Comparison of ENCODE assay signal across 1 cellular context in the genomic region with DNA sequence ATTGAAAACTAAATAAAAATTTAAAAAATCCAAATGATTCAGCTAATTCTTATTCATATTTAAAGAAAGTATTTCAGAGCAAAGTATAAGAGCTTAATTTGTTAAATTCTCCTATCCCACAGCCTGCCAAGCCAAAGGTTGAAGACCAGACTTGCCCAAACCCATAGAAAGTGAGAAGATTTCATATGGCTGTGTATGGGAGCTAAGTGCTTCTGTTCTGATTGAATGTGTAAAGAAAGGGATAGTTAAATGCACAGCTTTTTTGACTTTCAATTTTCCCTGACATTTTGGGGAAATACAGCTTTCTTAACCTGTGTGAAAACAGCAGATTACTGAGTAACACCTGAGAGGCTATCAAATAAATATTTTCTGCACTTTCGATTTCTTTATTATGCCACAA.
TF ChIP-seq lines count a peak whose summit lies in the region.

No MANE protein-coding gene starts in this region.

TF ChIP-seq in IMR-90, 13 proteins besides CTCF, POLR2A, EP300 and RAD21 (continued from another document):
- TF ChIP-seq, protein P1, sequence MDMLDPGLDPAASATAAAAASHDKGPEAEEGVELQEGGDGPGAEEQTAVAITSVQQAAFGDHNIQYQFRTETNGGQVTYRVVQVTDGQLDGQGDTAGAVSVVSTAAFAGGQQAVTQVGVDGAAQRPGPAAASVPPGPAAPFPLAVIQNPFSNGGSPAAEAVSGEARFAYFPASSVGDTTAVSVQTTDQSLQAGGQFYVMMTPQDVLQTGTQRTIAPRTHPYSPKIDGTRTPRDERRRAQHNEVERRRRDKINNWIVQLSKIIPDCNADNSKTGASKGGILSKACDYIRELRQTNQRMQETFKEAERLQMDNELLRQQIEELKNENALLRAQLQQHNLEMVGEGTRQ (IDR thresholded peaks at IDR 0.05; ENCODE audit: low read depth, low read length) = no peak
- TF ChIP-seq BHLHE40 (IDR thresholded peaks at IDR 0.05; ENCODE audit: low read depth, low read length) (no peak), CEBPB (IDR thresholded peaks at IDR 0.05; ENCODE audit: low read depth, low read length) (no peak), SMC3 (IDR thresholded peaks at IDR 0.05; ENCODE audit: low read depth, low read length) (no peak), FOS (IDR thresholded peaks at IDR 0.05; ENCODE audit: low read depth, low read length) (no peak), MAZ (IDR thresholded peaks at IDR 0.05; ENCODE audit: borderline replicate concordance, low read depth, low read length) (no peak), CHD1 (IDR thresholded peaks at IDR 0.05; ENCODE audit: low read depth, low read length) (no peak)
- TF ChIP-seq, protein P2, sequence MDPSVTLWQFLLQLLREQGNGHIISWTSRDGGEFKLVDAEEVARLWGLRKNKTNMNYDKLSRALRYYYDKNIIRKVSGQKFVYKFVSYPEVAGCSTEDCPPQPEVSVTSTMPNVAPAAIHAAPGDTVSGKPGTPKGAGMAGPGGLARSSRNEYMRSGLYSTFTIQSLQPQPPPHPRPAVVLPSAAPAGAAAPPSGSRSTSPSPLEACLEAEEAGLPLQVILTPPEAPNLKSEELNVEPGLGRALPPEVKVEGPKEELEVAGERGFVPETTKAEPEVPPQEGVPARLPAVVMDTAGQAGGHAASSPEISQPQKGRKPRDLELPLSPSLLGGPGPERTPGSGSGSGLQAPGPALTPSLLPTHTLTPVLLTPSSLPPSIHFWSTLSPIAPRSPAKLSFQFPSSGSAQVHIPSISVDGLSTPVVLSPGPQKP (IDR thresholded peaks at IDR 0.05; ENCODE audit: borderline replicate concordance, low read depth, low read length) = no peak
